7 cellular contexts compared by ENCODE assay signal in the genomic region with DNA sequence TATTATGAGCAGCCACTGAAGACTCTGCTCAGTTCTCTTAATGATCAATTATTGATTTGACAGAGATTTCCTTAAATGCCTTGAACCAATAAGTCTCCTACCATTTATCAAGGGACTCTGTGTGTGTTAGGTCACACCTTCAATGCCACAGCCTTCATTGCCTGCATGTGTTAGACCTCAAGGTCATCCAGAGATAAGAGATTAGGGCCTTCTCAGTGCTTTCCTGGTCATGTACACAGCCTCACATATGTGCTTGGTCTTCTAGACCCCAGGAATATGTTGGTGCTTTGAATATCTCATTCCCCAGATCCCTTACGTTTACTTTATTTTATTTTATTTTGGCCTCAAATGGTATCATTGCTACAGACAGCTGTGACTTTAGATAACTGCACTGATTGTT.
"Had no signal": no experiment of that assay in that cellular context is flagged by ENCODE, and none has a peak within 500 bp of the region (broad histone marks: within the 10 kb centered on the region; RNA-seq: fewer than 3 reads in every experiment).

No MANE protein-coding gene starts in this region.

- H3K36me3 ChIP-seq: HAP-1 had no signal

- DNase-seq: H7, HFFc6, KG1 had no signal

- H3K4me1 ChIP-seq: HAP-1 had no signal

- FAIRE-seq: HTR-8/SVneo had no signal

- ATAC-seq: GM23338, HCT116 had no signal

- H3K4me2 ChIP-seq: GM23338 had no signal

- H2AFZ ChIP-seq: GM23338 had no signal

- H3K9me3 ChIP-seq: HAP-1 had no signal

- H3K4me3 ChIP-seq: GM23338, HAP-1 had no signal
